Comparison of ENCODE assay signal across 20 cellular contexts in genomic region chr3:56983427-56983826, GRCh38.
DNase-seq lines count a peak whose midpoint lies in the region; ATAC-seq and TF ChIP-seq lines count a peak whose summit lies in the region.
"Had no signal": no experiment of that assay in that cellular context is flagged by ENCODE, and none has a peak within 500 bp of the region (broad histone marks: within the 10 kb centered on the region; RNA-seq: fewer than 3 reads in every experiment).

No MANE protein-coding gene starts in this region.

- H3K79me2 ChIP-seq in smooth muscle cell (ENCODE audit: low read depth) (peaks cover 6% of the 10 kb centered on the region), PC-9 (ENCODE audit: low read depth) (0 out of 2 replicates have a peak, but pooled peaks cover 5% of the 10 kb centered on the region)

- ATAC-seq in Right ventricle myocardium superior (ENCODE audit: poor library complexity), result no peak
- no peak for ATAC-seq in T-cell (replicated peaks in 1 of 4)
- ATAC-seq in GM19463 (IDR thresholded peaks at IDR 0.05; ENCODE audit: unreplicated experiment), result no peak
- ATAC-seq: CD8-positive, alpha-beta T cell; GM23338; HCT116 had no signal

- H3K27ac Mint-ChIP-seq in endothelial cell (ENCODE audit: unreplicated experiment), result peak overlapping the region; percentile 8
- peak overlapping the region; percentile 44 for H3K27ac Mint-ChIP-seq in nephron progenitor cell
- no peak overlapping the region for H3K27ac Mint-ChIP-seq in T-cell
- H3K27ac Mint-ChIP-seq: B cell; CD8-positive, alpha-beta T cell; GM23338 had no signal

- DNase-seq in cardiac septum (ENCODE audit: low spot score), result peak; percentile 39
- DNase-seq in Right ventricle myocardium superior, result no peak
- DNase-seq in endothelial cell (ENCODE audit: low spot score), result no peak
- no peak for DNase-seq in nephron progenitor cell
- DNase-seq in smooth muscle cell (lab: John Stamatoyannopoulos, UW; ENCODE audit: unreplicated experiment), result no peak
- no peak for DNase-seq in PC-9
- DNase-seq in T-cell, result no peak
- DNase-seq: Caco-2; CD4-positive, CD25-positive, alpha-beta regulatory T cell; CD8-positive, alpha-beta T cell; DMS153; DND-41; H9 had no signal

- H3K9ac ChIP-seq in smooth muscle cell (ENCODE audit: low read depth), result no peak overlapping the region
- H3K9ac ChIP-seq: BLaER1 had no signal

- CTCF ChIA-PET in PC-9 (lab: Charles Lee), result no interaction called here
- CTCF ChIA-PET in T-cell (lab: Charles Lee), result interaction anchor here in 1 of 2 donors (0.6 kb wide), 1 partner anchor 21 kb away, joined by 11 read pairs; no protein-coding TSS in a partner anchor

- TF ChIP-seq CTCF in endothelial cell (IDR thresholded peaks at IDR 0.05; ENCODE audit: unreplicated experiment) (no peak), nephron progenitor cell (IDR thresholded peaks at IDR 0.05) (no peak), smooth muscle cell (IDR thresholded peaks at IDR 0.05; ENCODE audit: borderline replicate concordance, insufficient read depth, poor library complexity, severe bottlenecking) (no peak), PC-9 (conservative IDR thresholded peaks at IDR 0.05) (no peak)

- H3K4me3 Mint-ChIP-seq in endothelial cell (ENCODE audit: unreplicated experiment), result no peak overlapping the region
- H3K4me3 Mint-ChIP-seq in nephron progenitor cell, result no peak overlapping the region
- H3K4me3 Mint-ChIP-seq in T-cell, result no peak overlapping the region
- H3K4me3 Mint-ChIP-seq: B cell; CD4-positive, CD25-positive, alpha-beta regulatory T cell; CD8-positive, alpha-beta T cell; GM23338; H9 had no signal

- 89% methylated on average over 8 of the region's 8 CpGs for WGBS in smooth muscle cell (ENCODE audit: low lambda C conversion rate)

- H3K36me3 ChIP-seq in smooth muscle cell (ENCODE audit: low read depth) (no peaks in the 10 kb centered on the region), PC-9 (ENCODE audit: low read depth) (no peaks in the 10 kb centered on the region)
- H3K36me3 ChIP-seq: BLaER1 had no signal

- POLR2A ChIA-PET in PC-9 (lab: Charles Lee; ENCODE audit: unreplicated experiment), result interaction anchor here (0.5 kb wide), 1 partner anchor 225 kb away, joined by 4 read pairs; no protein-coding TSS in a partner anchor
- POLR2A ChIA-PET in T-cell (lab: Charles Lee), result interaction anchor here (0.5 to 0.6 kb wide), 2 partner anchors 284 to 618 kb away, joined by 3 read pairs; no protein-coding TSS in a partner anchor

- peaks cover 12% of the 10 kb centered on the region for H3K4me1 Mint-ChIP-seq in endothelial cell (ENCODE audit: unreplicated experiment)
- peaks cover 50% of the 10 kb centered on the region for H3K4me1 Mint-ChIP-seq in nephron progenitor cell
- peaks cover 10 to 21% (median 16%) of the 10 kb centered on the region in 3 donors for H3K4me1 Mint-ChIP-seq in T-cell
- H3K4me1 Mint-ChIP-seq: B cell had no signal

- no peak overlapping the region for H2AFZ ChIP-seq in smooth muscle cell (ENCODE audit: low read depth)
- no peak overlapping the region for H2AFZ ChIP-seq in PC-9
- H2AFZ ChIP-seq: GM23338 had no signal

- no peaks in the 10 kb centered on the region for H3K9me2 ChIP-seq in PC-9 (ENCODE audit: insufficient read depth)

- H3K4me1 ChIP-seq in smooth muscle cell (ENCODE audit: low read depth), result peaks cover 5% of the 10 kb centered on the region
- peaks cover 10% of the 10 kb centered on the region for H3K4me1 ChIP-seq in PC-9 (replicated peaks; ENCODE audit: insufficient read depth)
- H3K4me1 ChIP-seq: BLaER1 had no signal

- no TSS peak for BruUV-seq in PC-9 (replicated peaks; lab: Mats Ljungman, UMichigan)

- H3K36me3 Mint-ChIP-seq in endothelial cell (ENCODE audit: low read depth, unreplicated experiment) (no peaks in the 10 kb centered on the region), nephron progenitor cell (ENCODE audit: low read depth) (no peaks in the 10 kb centered on the region), T-cell (no peaks in the 10 kb centered on the region)
- H3K36me3 Mint-ChIP-seq: CD4-positive, CD25-positive, alpha-beta regulatory T cell; CD8-positive, alpha-beta T cell had no signal

- H3K9me3 ChIP-seq in smooth muscle cell (replicated peaks; ENCODE audit: low read depth) (no peaks in the 10 kb centered on the region), PC-9 (ENCODE audit: insufficient read depth, low read depth) (no peaks in the 10 kb centered on the region)
- H3K9me3 ChIP-seq: BLaER1, Caco-2 had no signal

- H3K4me2 ChIP-seq in smooth muscle cell (no peak overlapping the region), PC-9 (no peak overlapping the region)
- H3K4me2 ChIP-seq: BLaER1, GM23338 had no signal

- H3K9me3 Mint-ChIP-seq in endothelial cell (ENCODE audit: unreplicated experiment) (no peaks in the 10 kb centered on the region), nephron progenitor cell (no peaks in the 10 kb centered on the region), T-cell (no peaks in the 10 kb centered on the region)
- H3K9me3 Mint-ChIP-seq: CD4-positive, CD25-positive, alpha-beta regulatory T cell; CD8-positive, alpha-beta T cell; GM23338; H9 had no signal

- H3K27me3 ChIP-seq in smooth muscle cell (ENCODE audit: low read depth), result no peaks in the 10 kb centered on the region
- no peaks in the 10 kb centered on the region for H3K27me3 ChIP-seq in PC-9 (ENCODE audit: insufficient read depth, low read depth)
- H3K27me3 ChIP-seq: BLaER1 had no signal

- intact Hi-C loops in cardiac septum (cut with DNase I), result no loop called here
- intact Hi-C loops in Right ventricle myocardium superior (cut with DNase I), result loop anchor here (10.0 kb wide), 1 partner anchor 49 kb away; no protein-coding TSS in a partner anchor
- intact Hi-C loops in PC-9 (cut with micrococcal nuclease; ENCODE audit: unreplicated experiment), result loop anchor here (10.0 kb wide), 2 partner anchors 129 to 489 kb away; no protein-coding TSS in a partner anchor

- H4K20me1 ChIP-seq in smooth muscle cell (ENCODE audit: low read depth) (no peaks in the 10 kb centered on the region), PC-9 (ENCODE audit: insufficient read depth) (no peaks in the 10 kb centered on the region)
- H4K20me1 ChIP-seq: BLaER1 had no signal

- peak overlapping the region; percentile 99 for H3K27ac ChIP-seq in smooth muscle cell (ENCODE audit: low read depth)
- H3K27ac ChIP-seq in PC-9, result no peak overlapping the region
- H3K27ac ChIP-seq: 22Rv1, BLaER1, C4-2B had no signal

- H3K4me3 ChIP-seq in smooth muscle cell (no peak overlapping the region), PC-9 (no peak overlapping the region)
- H3K4me3 ChIP-seq: BLaER1, GM23338 had no signal

- H3K27me3 Mint-ChIP-seq in endothelial cell (ENCODE audit: unreplicated experiment) (peaks cover 3% of the 10 kb centered on the region), nephron progenitor cell (ENCODE audit: low read depth, poor library complexity) (peaks cover 13% of the 10 kb centered on the region), T-cell (no peaks in the 10 kb centered on the region)
- H3K27me3 Mint-ChIP-seq: B cell; CD4-positive, CD25-positive, alpha-beta regulatory T cell had no signal

- H3F3A ChIP-seq in smooth muscle cell (ENCODE audit: low read depth) (peaks cover 31% of the 10 kb centered on the region), PC-9 (ENCODE audit: insufficient read depth, low read depth) (peaks cover 8% of the 10 kb centered on the region)

Comparison
In these comparisons a context has a peak if more than half of its experiments do, and no peak if none do; other contexts are left out.
1. H3K27ac Mint-ChIP-seq: peak in endothelial cell (single experiment) and nephron progenitor cell (single experiment); none in T-cell (0 of 2).